In genomic region chr1:150152182-150152536, GRCh38 we compare ENCODE assay signal across 8 cellular contexts. TPM values are rescaled to one million over a fixed set of nuclear protein-coding genes. Genes with fewer than 3 reads are reported as not detected.
A peak's percentile ranks its signal among the peaks of the same experiment; 100 is the strongest.
DNase-seq lines count a peak whose midpoint lies in the region; ATAC-seq and TF ChIP-seq lines count a peak whose summit lies in the region.

No MANE protein-coding gene starts in this region.

- no peaks in the 10 kb centered on the region for H3K9me3 ChIP-seq in T-helper 17 cell (ENCODE audit: control insufficient read depth, low read length, poor library complexity, severe bottlenecking)

- H3K4me3 Mint-ChIP-seq in T-helper 17 cell: peak overlapping the region; percentile 96

- ATAC-seq in T-helper 17 cell (no peak), HG02588 (IDR thresholded peaks at IDR 0.05; ENCODE audit: unreplicated experiment) (no peak)

- no peaks in the 10 kb centered on the region for H3K27me3 Mint-ChIP-seq in T-helper 17 cell

- peaks cover 58% of the 10 kb centered on the region for H3K4me1 Mint-ChIP-seq in T-helper 17 cell

- peak overlapping the region; percentile 95 for H3K27ac Mint-ChIP-seq in T-helper 17 cell

- no peak for DNase-seq in T-helper 17 cell
- no peak for DNase-seq in foreskin fibroblast
- no peak for DNase-seq in skeletal muscle cell (ENCODE audit: low read depth)
- no peak for DNase-seq in kidney glomerular epithelial cell (lab: John Stamatoyannopoulos, UW)
- DNase-seq in HuH-7.5 (ENCODE audit: low spot score): no peak
- no peak for DNase-seq in DMS79 (lab: John Stamatoyannopoulos, UW)

- H3K36me3 Mint-ChIP-seq in T-helper 17 cell (ENCODE audit: low read depth): peaks cover 16% of the 10 kb centered on the region

- peak overlapping the region; percentile 95 for H3K4me3 ChIP-seq in GM12875 (ENCODE audit: low read depth, low read length)
- peak overlapping the region; percentile 75 to 91 for H3K4me3 ChIP-seq in foreskin fibroblast (ENCODE audit: low read depth in 1 of 2, low read length in 2 of 2)
- H3K4me3 ChIP-seq in skeletal muscle cell (ENCODE audit: low read depth, low read length): peak overlapping the region; percentile 83

- TF ChIP-seq CTCF in GM12875 (IDR thresholded peaks at IDR 0.05; ENCODE audit: borderline replicate concordance, insufficient read depth, low read depth, low read length): no peak
- no peak for TF ChIP-seq CTCF in foreskin fibroblast (IDR thresholded peaks at IDR 0.05; ENCODE audit: low read depth, low read length)

RNA-seq across cellular contexts. Expression of gene PLEKHO1, which starts 2.4 kb away (rescaled TPM):
- total RNA-seq in T-helper 17 cell: 100 to 1,000 TPM in 1 of 2 donors, 10 to 100 TPM in 1; 71.4 to 124 TPM
